ENCODE assay signal across 25 cellular contexts in genomic region chr3:163548005-163548404, GRCh38.
A peak's percentile ranks its signal among the peaks of the same experiment; 100 is the strongest.
DNase-seq lines count a peak whose midpoint lies in the region; TF ChIP-seq lines count a peak whose summit lies in the region.
"Had no signal": no experiment of that assay in that cellular context is flagged by ENCODE, and none has a peak within 500 bp of the region (broad histone marks: within the 10 kb centered on the region; RNA-seq: fewer than 3 reads in every experiment).

No MANE protein-coding gene starts in this region.

- H3K9ac ChIP-seq in SK-N-SH: no peak overlapping the region
- H3K9ac ChIP-seq: BLaER1 treated with 17β-estradiol and CSF1 and Interleukin-3, amounts not matched to agents 10 nM and 100 nM; GM23248 had no signal

- TF ChIP-seq EP300 in SK-N-SH (IDR thresholded peaks at IDR 0.05; ENCODE audit: borderline replicate concordance in 1 of 2, low read depth in 1 of 2, low read length in 1 of 2): no peak
- no peak for TF ChIP-seq EP300 in transverse colon (IDR thresholded peaks at IDR 0.05; ENCODE audit: low read depth)

- H3K4me1 Mint-ChIP-seq in glutamatergic neuron (ENCODE audit: low read depth, unreplicated experiment): peaks cover 11% of the 10 kb centered on the region
- no peaks in the 10 kb centered on the region for H3K4me1 Mint-ChIP-seq in activated naive CD4-positive, alpha-beta T cell treated with anti-CD3 and anti-CD28 coated beads for 36 hours (ENCODE audit: low read depth)
- H3K4me1 Mint-ChIP-seq: CD14-positive monocyte had no signal

- H3K9me3 Mint-ChIP-seq in glutamatergic neuron (ENCODE audit: unreplicated experiment): peaks cover 4% of the 10 kb centered on the region
- peaks cover 1% of the 10 kb centered on the region for H3K9me3 Mint-ChIP-seq in activated naive CD4-positive, alpha-beta T cell treated with anti-CD3 and anti-CD28 coated beads for 36 hours
- H3K9me3 Mint-ChIP-seq: CD4-positive, alpha-beta T cell had no signal

- no peaks in the 10 kb centered on the region for H3K27me3 Mint-ChIP-seq in glutamatergic neuron (ENCODE audit: unreplicated experiment)
- no peaks in the 10 kb centered on the region for H3K27me3 Mint-ChIP-seq in activated naive CD4-positive, alpha-beta T cell treated with anti-CD3 and anti-CD28 coated beads for 36 hours (ENCODE audit: low read depth)
- H3K27me3 Mint-ChIP-seq: CD4-positive, alpha-beta T cell had no signal

- peak; percentile 1 for DNase-seq in NCI-H748 (lab: John Stamatoyannopoulos, UW; ENCODE audit: unreplicated experiment)
- no peak for DNase-seq in NCI-H748 treated with DMSO at 0.1 percent for 48 hours (lab: John Stamatoyannopoulos, UW)
- peak; percentile 34 for DNase-seq in NCI-H82 (lab: John Stamatoyannopoulos, UW)
- DNase-seq in SK-N-SH: peak; percentile 13
- no peak for DNase-seq in glutamatergic neuron
- DNase-seq in transverse colon: no peak
- DNase-seq in activated naive CD4-positive, alpha-beta T cell treated with anti-CD3 and anti-CD28 coated beads for 36 hours: no peak
- DNase-seq in osteoblast (ENCODE audit: insufficient read length, low spot score, missing footprints): no peak
- DNase-seq: 8988T; ACHN; AML-193; BE2C; Calu3; CD4-positive, alpha-beta T cell; COR-L47; DMS153; EL; GDM1; GM23248; H7; HCEC 1CT had no signal

- H3K4me2 ChIP-seq in SK-N-SH (no peak overlapping the region), osteoblast (ENCODE audit: insufficient read depth, low read length) (no peak overlapping the region)
- H3K4me2 ChIP-seq: A549; BLaER1 treated with 17β-estradiol and CSF1 and Interleukin-3, amounts not matched to agents 10 nM and 100 nM had no signal

- H3K36me3 ChIP-seq in SK-N-SH (replicated peaks in 1 of 2; ENCODE audit: control insufficient read depth in 1 of 2, insufficient read depth in 2 of 2, low read length in 1 of 2): no peaks in the 10 kb centered on the region
- no peaks in the 10 kb centered on the region for H3K36me3 ChIP-seq in transverse colon
- no peaks in the 10 kb centered on the region for H3K36me3 ChIP-seq in osteoblast (ENCODE audit: insufficient read depth, low read length)
- H3K36me3 ChIP-seq: BE2C; BLaER1 treated with 17β-estradiol and CSF1 and Interleukin-3, amounts not matched to agents 10 nM and 100 nM had no signal

- no peak for TF ChIP-seq POLR2A in transverse colon (IDR thresholded peaks at IDR 0.05)

- 31% methylated on average over 1 of the region's 1 CpG for WGBS in SK-N-SH (ENCODE audit: low lambda C conversion rate)
- 45 to 60% methylated on average over 1 of the region's 1 CpG for WGBS in transverse colon (ENCODE audit: low coverage in 1 of 2), 2 donors

- no peaks in the 10 kb centered on the region for H3K9me2 ChIP-seq in SK-N-SH

- H3K4me1 ChIP-seq in SK-N-SH (ENCODE audit: control insufficient read depth in 1 of 2, insufficient read depth in 2 of 2, low read depth in 1 of 2, low read length in 1 of 2) (no peaks in the 10 kb centered on the region; a peak in 2 of 4 replicates), transverse colon (no peaks in the 10 kb centered on the region), osteoblast (ENCODE audit: insufficient read depth, low read length) (no peaks in the 10 kb centered on the region)
- H3K4me1 ChIP-seq: A549, BE2C had no signal

- H3K27me3 ChIP-seq in SK-N-SH (ENCODE audit: insufficient read depth) (no peaks in the 10 kb centered on the region), transverse colon (no peaks in the 10 kb centered on the region), osteoblast (ENCODE audit: insufficient read depth, low read length) (no peaks in the 10 kb centered on the region)
- H3K27me3 ChIP-seq: BLaER1 treated with 17β-estradiol and CSF1 and Interleukin-3, amounts not matched to agents 10 nM and 100 nM had no signal

- H3K4me3 Mint-ChIP-seq in glutamatergic neuron (ENCODE audit: unreplicated experiment): peak overlapping the region; percentile 35
- no peak overlapping the region for H3K4me3 Mint-ChIP-seq in activated naive CD4-positive, alpha-beta T cell treated with anti-CD3 and anti-CD28 coated beads for 36 hours
- H3K4me3 Mint-ChIP-seq: CD14-positive monocyte; CD4-positive, alpha-beta T cell had no signal

- TF ChIP-seq CTCF in SK-N-SH (IDR thresholded peaks at IDR 0.05) (no peak), glutamatergic neuron (IDR thresholded peaks at IDR 0.05; ENCODE audit: partially characterized antibody, unreplicated experiment) (no peak), transverse colon (IDR thresholded peaks at IDR 0.05) (no peak), osteoblast (IDR thresholded peaks at IDR 0.05; ENCODE audit: extremely low read depth, low read depth, low read length) (no peak)

- CTCF ChIA-PET in SK-N-SH (lab: Yijun Ruan, JAX): no interaction called here
- CTCF ChIA-PET in activated naive CD4-positive, alpha-beta T cell treated with anti-CD3 and anti-CD28 coated beads for 36 hours (lab: Charles Lee): no interaction called here

- POLR2A ChIA-PET in SK-N-SH (lab: Yijun Ruan, JAX): no interaction called here

- H3K36me3 Mint-ChIP-seq in glutamatergic neuron (ENCODE audit: unreplicated experiment): no peaks in the 10 kb centered on the region
- no peaks in the 10 kb centered on the region for H3K36me3 Mint-ChIP-seq in activated naive CD4-positive, alpha-beta T cell treated with anti-CD3 and anti-CD28 coated beads for 36 hours (ENCODE audit: low read depth)
- H3K36me3 Mint-ChIP-seq: CD14-positive monocyte had no signal

- peak overlapping the region; percentile 36 for H3K27ac Mint-ChIP-seq in glutamatergic neuron (ENCODE audit: unreplicated experiment)
- no peak overlapping the region for H3K27ac Mint-ChIP-seq in activated naive CD4-positive, alpha-beta T cell treated with anti-CD3 and anti-CD28 coated beads for 36 hours
- H3K27ac Mint-ChIP-seq: CD14-positive monocyte; CD4-positive, alpha-beta T cell had no signal

- H3K4me3 ChIP-seq in SK-N-SH (ENCODE audit: low read depth in 2 of 2, low read length in 1 of 2) (no peak overlapping the region), transverse colon (no peak overlapping the region), osteoblast (ENCODE audit: insufficient read depth, low read length) (no peak overlapping the region)
- H3K4me3 ChIP-seq: A549; BLaER1 treated with 17β-estradiol and CSF1 and Interleukin-3, amounts not matched to agents 10 nM and 100 nM; GM12878; GM23248 had no signal

- TF ChIP-seq RAD21 in SK-N-SH (IDR thresholded peaks at IDR 0.05; ENCODE audit: low read length): no peak

- no peaks in the 10 kb centered on the region for H3K9me3 ChIP-seq in SK-N-SH
- H3K9me3 ChIP-seq in transverse colon: no peaks in the 10 kb centered on the region
- no peaks in the 10 kb centered on the region for H3K9me3 ChIP-seq in osteoblast (ENCODE audit: low read depth, low read length)
- H3K9me3 ChIP-seq: A549, BE2C had no signal

- H2AFZ ChIP-seq in SK-N-SH (ENCODE audit: low read depth) (no peak overlapping the region), osteoblast (ENCODE audit: low read length) (no peak overlapping the region)
- H2AFZ ChIP-seq: GM23248 had no signal

- H3K27ac ChIP-seq in SK-N-SH (ENCODE audit: low read depth in 2 of 2, low read length in 1 of 2): no peak overlapping the region
- no peak overlapping the region for H3K27ac ChIP-seq in transverse colon
- no peak overlapping the region for H3K27ac ChIP-seq in osteoblast (ENCODE audit: low read depth, low read length)
- H3K27ac ChIP-seq: A549; BLaER1 treated with 17β-estradiol and CSF1 and Interleukin-3, amounts not matched to agents 10 nM and 100 nM; GM23248 had no signal

- no peaks in the 10 kb centered on the region for H3K79me2 ChIP-seq in SK-N-SH (ENCODE audit: insufficient read depth)
- H3K79me2 ChIP-seq in osteoblast (ENCODE audit: insufficient read depth, low read length): no peaks in the 10 kb centered on the region

- in situ Hi-C loops in transverse colon (cut with MboI; ENCODE audit: low pct_ligation_motif_present in 1 of 4, low pct_unique_long_range_greater_than_20kb in 1 of 4, low sequenced_read_pairs in 3 of 4): no loop called here

- intact Hi-C loops in transverse colon (cut with DNase I; ENCODE audit: low total_unique reads): no loop called here
- intact Hi-C loops in activated naive CD4-positive, alpha-beta T cell treated with anti-CD3 and anti-CD28 coated beads for 36 hours (cut with micrococcal nuclease): no loop called here

- H3F3A ChIP-seq in SK-N-SH (replicated peaks; ENCODE audit: insufficient read depth): no peaks in the 10 kb centered on the region

- H4K20me1 ChIP-seq in SK-N-SH (ENCODE audit: insufficient read depth) (no peaks in the 10 kb centered on the region), osteoblast (ENCODE audit: insufficient read depth, low read length) (no peaks in the 10 kb centered on the region)
- H4K20me1 ChIP-seq: BLaER1 treated with 17β-estradiol and CSF1 and Interleukin-3, amounts not matched to agents 10 nM and 100 nM had no signal

TF ChIP-seq in SK-N-SH, 30 proteins besides CTCF, POLR2A, EP300 and RAD21:
- TF ChIP-seq RCOR1 (IDR thresholded peaks at IDR 0.05; ENCODE audit: low read length): no peak
- peak; percentile 59 for TF ChIP-seq GATA2 (CRISPR knock-in tag; IDR thresholded peaks at IDR 0.05)
- no peak for TF ChIP-seq YY1 (IDR thresholded peaks at IDR 0.05; ENCODE audit: low read depth)

Comparison
In these comparisons a context has a peak if more than half of its experiments do, and no peak if none do; other contexts are left out.
1. DNase-seq: peak in NCI-H748 (single experiment), NCI-H82 (single experiment) and SK-N-SH (single experiment); none in NCI-H748 treated with DMSO at 0.1 percent for 48 hours (single experiment), glutamatergic neuron (single experiment), transverse colon (single experiment), activated naive CD4-positive, alpha-beta T cell treated with anti-CD3 and anti-CD28 coated beads for 36 hours (single experiment) and osteoblast (single experiment).